ENCODE assay signal across 19 cellular contexts in genomic region chr2:112795720-112796119, GRCh38. TPM values are rescaled to one million over a fixed set of nuclear protein-coding genes. Genes with fewer than 3 reads are reported as not detected.
DNase-seq lines count a peak whose midpoint lies in the region; ATAC-seq, FAIRE-seq and TF ChIP-seq lines count a peak whose summit lies in the region.
"Had no signal": no experiment of that assay in that cellular context is flagged by ENCODE, and none has a peak within 500 bp of the region (broad histone marks: within the 10 kb centered on the region; RNA-seq: fewer than 3 reads in every experiment).

No MANE protein-coding gene starts in this region.

- CTCF ChIA-PET in CD8-positive, alpha-beta memory T cell (lab: Charles Lee): no interaction called here
- CTCF ChIA-PET in activated CD8-positive, alpha-beta T cell treated with anti-CD3 and anti-CD28 coated beads, Interleukin-2, amount 10 ng/mL, durations not matched to agents 7 days and 5 days (lab: Charles Lee): interaction anchor here (1.6 kb wide), 1 partner anchor 146 kb away, joined by 5 read pairs; no protein-coding TSS in a partner anchor

- H3K27me3 Mint-ChIP-seq in CD8-positive, alpha-beta memory T cell: peaks cover 0 to 8% of the 10 kb centered on the region in 2 donors
- H3K27me3 Mint-ChIP-seq in activated CD8-positive, alpha-beta T cell treated with anti-CD3 and anti-CD28 coated beads, Interleukin-2, amount 10 ng/mL, durations not matched to agents 7 days and 5 days (ENCODE audit: low read depth): no peaks in the 10 kb centered on the region

- FAIRE-seq in bronchial epithelial cell (lab: Jason Lieb, UNC): peak; percentile 7
- FAIRE-seq: A204.1, frontal cortex had no signal

- H3K36me3 ChIP-seq in bronchial epithelial cell (ENCODE audit: control insufficient read depth, insufficient read depth, low read length): no peaks in the 10 kb centered on the region
- no peaks in the 10 kb centered on the region for H3K36me3 ChIP-seq in CD8-positive, alpha-beta memory T cell (ENCODE audit: insufficient read depth, low read length)
- H3K36me3 ChIP-seq: thoracic aorta, WERI-Rb-1 had no signal

- H3K9me3 ChIP-seq in CD8-positive, alpha-beta memory T cell (ENCODE audit: low read length): no peaks in the 10 kb centered on the region
- H3K9me3 ChIP-seq: thoracic aorta had no signal

- H3K27ac ChIP-seq in CD8-positive, alpha-beta memory T cell (ENCODE audit: low read depth, low read length): no peak overlapping the region
- H3K27ac ChIP-seq: thoracic aorta, WERI-Rb-1 had no signal

- peak overlapping the region; percentile 44 for H3K27ac Mint-ChIP-seq in stimulated activated effector memory CD8-positive, alpha-beta T cell treated with anti-CD3 and anti-CD28 coated beads, Interleukin-12 subunit alpha, Interleukin-12 subunit beta, amount 100 ng/mL, for 72 hours
- H3K27ac Mint-ChIP-seq in CD8-positive, alpha-beta memory T cell: peak overlapping the region in 1 of 8 donors; percentile 8
- H3K27ac Mint-ChIP-seq in activated CD8-positive, alpha-beta T cell treated with anti-CD3 and anti-CD28 coated beads, Interleukin-2, amount 10 ng/mL, durations not matched to agents 7 days and 5 days: no peak overlapping the region
- H3K27ac Mint-ChIP-seq: activated T-cell treated with anti-CD3 and anti-CD28 coated beads, Interleukin-2, amount 50 U/mL, for 24 hours; nephron progenitor cell had no signal

- peaks cover 41% of the 10 kb centered on the region for H3K4me1 Mint-ChIP-seq in stimulated activated effector memory CD8-positive, alpha-beta T cell treated with anti-CD3 and anti-CD28 coated beads, Interleukin-12 subunit alpha, Interleukin-12 subunit beta, amount 100 ng/mL, for 72 hours
- peaks cover 0 to 5% (median 2%) of the 10 kb centered on the region in 3 donors for H3K4me1 Mint-ChIP-seq in CD8-positive, alpha-beta memory T cell
- peaks cover 38% of the 10 kb centered on the region for H3K4me1 Mint-ChIP-seq in activated CD8-positive, alpha-beta T cell treated with anti-CD3 and anti-CD28 coated beads, Interleukin-2, amount 10 ng/mL, durations not matched to agents 7 days and 5 days (ENCODE audit: low read depth)

- POLR2A ChIA-PET in CD8-positive, alpha-beta memory T cell (lab: Charles Lee): no interaction called here
- POLR2A ChIA-PET in activated CD8-positive, alpha-beta T cell treated with anti-CD3 and anti-CD28 coated beads, Interleukin-2, amount 10 ng/mL, durations not matched to agents 7 days and 5 days (lab: Charles Lee): interaction anchor here (0.6 kb wide), 1 partner anchor 103 kb away, joined by 3 read pairs; no protein-coding TSS in a partner anchor

- no peaks in the 10 kb centered on the region for H3K36me3 Mint-ChIP-seq in stimulated activated effector memory CD8-positive, alpha-beta T cell treated with anti-CD3 and anti-CD28 coated beads, Interleukin-12 subunit alpha, Interleukin-12 subunit beta, amount 100 ng/mL, for 72 hours
- no peaks in the 10 kb centered on the region for H3K36me3 Mint-ChIP-seq in CD8-positive, alpha-beta memory T cell
- H3K36me3 Mint-ChIP-seq in activated CD8-positive, alpha-beta T cell treated with anti-CD3 and anti-CD28 coated beads, Interleukin-2, amount 10 ng/mL, durations not matched to agents 7 days and 5 days (ENCODE audit: low read depth): peaks cover 15% of the 10 kb centered on the region

- H3K27me3 ChIP-seq in bronchial epithelial cell (ENCODE audit: control insufficient read depth, insufficient read depth, low read length): no peaks in the 10 kb centered on the region
- no peaks in the 10 kb centered on the region for H3K27me3 ChIP-seq in CD8-positive, alpha-beta memory T cell (ENCODE audit: insufficient read depth, low read length, poor library complexity, severe bottlenecking)

- no peak overlapping the region for H3K4me3 Mint-ChIP-seq in stimulated activated effector memory CD8-positive, alpha-beta T cell treated with anti-CD3 and anti-CD28 coated beads, Interleukin-12 subunit alpha, Interleukin-12 subunit beta, amount 100 ng/mL, for 72 hours
- H3K4me3 Mint-ChIP-seq in CD8-positive, alpha-beta memory T cell: no peak overlapping the region
- no peak overlapping the region for H3K4me3 Mint-ChIP-seq in activated CD8-positive, alpha-beta T cell treated with anti-CD3 and anti-CD28 coated beads, Interleukin-2, amount 10 ng/mL, durations not matched to agents 7 days and 5 days
- H3K4me3 Mint-ChIP-seq: activated T-cell treated with anti-CD3 and anti-CD28 coated beads, Interleukin-2, amount 50 U/mL, for 24 hours; nephron progenitor cell had no signal

- H3K9me3 Mint-ChIP-seq in stimulated activated effector memory CD8-positive, alpha-beta T cell treated with anti-CD3 and anti-CD28 coated beads, Interleukin-12 subunit alpha, Interleukin-12 subunit beta, amount 100 ng/mL, for 72 hours: peaks cover 8% of the 10 kb centered on the region
- no peaks in the 10 kb centered on the region for H3K9me3 Mint-ChIP-seq in CD8-positive, alpha-beta memory T cell
- H3K9me3 Mint-ChIP-seq in activated CD8-positive, alpha-beta T cell treated with anti-CD3 and anti-CD28 coated beads, Interleukin-2, amount 10 ng/mL, durations not matched to agents 7 days and 5 days (ENCODE audit: insufficient read depth): no peaks in the 10 kb centered on the region
- H3K9me3 Mint-ChIP-seq: activated T-cell treated with anti-CD3 and anti-CD28 coated beads, Interleukin-2, amount 50 U/mL, for 24 hours had no signal

- ATAC-seq in stimulated activated effector memory CD8-positive, alpha-beta T cell treated with anti-CD3 and anti-CD28 coated beads, Interleukin-12 subunit alpha, Interleukin-12 subunit beta, amount 100 ng/mL, for 72 hours: peak; percentile 36
- ATAC-seq in activated CD8-positive, alpha-beta T cell treated with anti-CD3 and anti-CD28 coated beads, Interleukin-2, amount 10 ng/mL, durations not matched to agents 7 days and 5 days: no peak

- H3K4me3 ChIP-seq in bronchial epithelial cell (ENCODE audit: low read depth, low read length): no peak overlapping the region
- H3K4me3 ChIP-seq in CD8-positive, alpha-beta memory T cell (ENCODE audit: low read length): no peak overlapping the region
- H3K4me3 ChIP-seq: thoracic aorta had no signal

- DNase-seq in SIG-M5 treated with dmso at 0.1 percent for 504 hours (lab: John Stamatoyannopoulos, UW; ENCODE audit: unreplicated experiment) (peak; percentile 40), SIG-M5 (lab: John Stamatoyannopoulos, UW) (no peak), NCI-H510A treated with DMSO at 0.1 percent for 48 hours (lab: John Stamatoyannopoulos, UW) (peak; percentile 39), bronchial epithelial cell (ENCODE audit: low read depth) (peak; percentile 99), glomerular visceral epithelial cell (ENCODE audit: extremely low spot score) (no peak)
- no peak for DNase-seq in stimulated activated effector memory CD8-positive, alpha-beta T cell treated with anti-CD3 and anti-CD28 coated beads, Interleukin-12 subunit alpha, Interleukin-12 subunit beta, amount 100 ng/mL, for 72 hours (ENCODE audit: low spot score in 2 of 2)
- DNase-seq in CD8-positive, alpha-beta memory T cell: no peak
- no peak for DNase-seq in activated CD8-positive, alpha-beta T cell treated with anti-CD3 and anti-CD28 coated beads, Interleukin-2, amount 10 ng/mL, durations not matched to agents 7 days and 5 days
- DNase-seq: activated T-cell treated with anti-CD3 and anti-CD28 coated beads, Interleukin-2, amount 50 U/mL, for 24 hours; anterior cingulate cortex; DMS 273 treated with DMSO at 0.1 percent for 48 hours; kidney glomerular epithelial cell; NCI-H2029 treated with DMSO at 0.1 percent for 48 hours; nephron progenitor cell; Right ventricle myocardium superior; WERI-Rb-1 had no signal

- no peak for TF ChIP-seq CTCF in bronchial epithelial cell (IDR thresholded peaks at IDR 0.05; ENCODE audit: insufficient read depth, low read length, severe bottlenecking)

- H3K4me1 ChIP-seq in CD8-positive, alpha-beta memory T cell (ENCODE audit: insufficient read depth, low read length): no peaks in the 10 kb centered on the region

RNA-seq across cellular contexts. Expression of gene IL1A, which starts 11.4 kb away (rescaled TPM):
- total RNA-seq in bronchial epithelial cell: 53.5 and 82.7 TPM in 2 replicates
- total RNA-seq in CD8-positive, alpha-beta memory T cell: 1 to 10 TPM; 2.2 to 3.1 TPM
- polyA plus RNA-seq in CD8-positive, alpha-beta memory T cell: not detected
- total RNA-seq in activated CD8-positive, alpha-beta T cell treated with anti-CD3 and anti-CD28 coated beads, Interleukin-2, amount 10 ng/mL, durations not matched to agents 7 days and 5 days: not detected
- total RNA-seq: Right ventricle myocardium superior had no signal

RNA-seq across cellular contexts. Expression of gene CKAP2L, which starts 31.3 kb away (rescaled TPM):
- 0.13 and 0.26 TPM in 2 replicates for total RNA-seq in bronchial epithelial cell
- 10 to 100 TPM; 19.1 to 19.6 TPM for total RNA-seq in CD8-positive, alpha-beta memory T cell
- polyA plus RNA-seq in CD8-positive, alpha-beta memory T cell: not detected
- 10 to 100 TPM; 59.3 to 63.4 TPM for total RNA-seq in activated CD8-positive, alpha-beta T cell treated with anti-CD3 and anti-CD28 coated beads, Interleukin-2, amount 10 ng/mL, durations not matched to agents 7 days and 5 days

RNA-seq across cellular contexts. Expression of gene IL1B, which starts 40.9 kb away (rescaled TPM):
- total RNA-seq in bronchial epithelial cell: 22.6 and 41.0 TPM in 2 replicates
- not detected for total RNA-seq in CD8-positive, alpha-beta memory T cell
- polyA plus RNA-seq in CD8-positive, alpha-beta memory T cell: not detected
- total RNA-seq in activated CD8-positive, alpha-beta T cell treated with anti-CD3 and anti-CD28 coated beads, Interleukin-2, amount 10 ng/mL, durations not matched to agents 7 days and 5 days: not detected

Comparison
In these comparisons a context has a peak if more than half of its experiments do, and no peak if none do; other contexts are left out.
1. DNase-seq: peak in SIG-M5 treated with dmso at 0.1 percent for 504 hours (single experiment), NCI-H510A treated with DMSO at 0.1 percent for 48 hours (single experiment) and bronchial epithelial cell (single experiment); none in SIG-M5 (single experiment), stimulated activated effector memory CD8-positive, alpha-beta T cell treated with anti-CD3 and anti-CD28 coated beads, Interleukin-12 subunit alpha, Interleukin-12 subunit beta, amount 100 ng/mL, for 72 hours (0 of 2), glomerular visceral epithelial cell (single experiment), CD8-positive, alpha-beta memory T cell (0 of 5) and activated CD8-positive, alpha-beta T cell treated with anti-CD3 and anti-CD28 coated beads, Interleukin-2, amount 10 ng/mL, durations not matched to agents 7 days and 5 days (single experiment).
2. RNA of gene IL1A, which starts 11.4 kb away (total RNA-seq): 53.5 to 82.7 TPM in bronchial epithelial cell; 2.2 to 3.1 TPM in CD8-positive, alpha-beta memory T cell and not detected in activated CD8-positive, alpha-beta T cell treated with anti-CD3 and anti-CD28 coated beads, Interleukin-2, amount 10 ng/mL, durations not matched to agents 7 days and 5 days; every median in the first group is over 10 times any median in the second.
3. RNA of gene CKAP2L, which starts 31.3 kb away (total RNA-seq): 59.3 to 63.4 TPM in activated CD8-positive, alpha-beta T cell treated with anti-CD3 and anti-CD28 coated beads, Interleukin-2, amount 10 ng/mL, durations not matched to agents 7 days and 5 days and 19.1 to 19.6 TPM in CD8-positive, alpha-beta memory T cell; 0.13 to 0.26 TPM in bronchial epithelial cell; every median in the first group is over 10 times any median in the second.
4. RNA of gene IL1B, which starts 40.9 kb away (total RNA-seq): 22.6 to 41.0 TPM in bronchial epithelial cell; not detected in CD8-positive, alpha-beta memory T cell and not detected in activated CD8-positive, alpha-beta T cell treated with anti-CD3 and anti-CD28 coated beads, Interleukin-2, amount 10 ng/mL, durations not matched to agents 7 days and 5 days; every median in the first group is over 10 times any median in the second.